In genomic region chr6:118356686-118357085, GRCh38 we compare ENCODE assay signal across 28 cellular contexts.
"Had no signal": no experiment of that assay in that cellular context is flagged by ENCODE, and none has a peak within 500 bp of the region (broad histone marks: within the 10 kb centered on the region; RNA-seq: fewer than 3 reads in every experiment).

No MANE protein-coding gene starts in this region.

- H3K9me3 ChIP-seq: esophagus muscularis mucosa, gastroesophageal sphincter had no signal

- H3K9me3 Mint-ChIP-seq: activated CD4-positive, alpha-beta memory T cell treated with anti-CD3 and anti-CD28 coated beads, Interleukin-2, amount 10 ng/mL, durations not matched to agents 7 days and 5 days; activated CD4-positive, alpha-beta T cell treated with anti-CD3 and anti-CD28 coated beads, Interleukin-2, amount 10 ng/mL, durations not matched to agents 7 days and 5 days; activated naive CD4-positive, alpha-beta T cell treated with anti-CD3 and anti-CD28 coated beads, Interleukin-2, amount 10 ng/mL, durations not matched to agents 7 days and 5 days; activated naive CD8-positive, alpha-beta T cell treated with anti-CD3 and anti-CD28 coated beads, Interleukin-2, amount 10 ng/mL, durations not matched to agents 7 days and 5 days; central memory CD8-positive, alpha-beta T cell; effector memory CD8-positive, alpha-beta T cell had no signal

- H3K27ac ChIP-seq: brain microvascular endothelial cell, VCaP had no signal

- H3K27me3 ChIP-seq: brain microvascular endothelial cell, esophagus muscularis mucosa, gastroesophageal sphincter had no signal

- H3K4me3 ChIP-seq: esophagus muscularis mucosa, gastroesophageal sphincter had no signal

- ATAC-seq: activated naive CD4-positive, alpha-beta T cell treated with anti-CD3 and anti-CD28 coated beads, Interleukin-2, amount 50 U/mL, for 72 hours; effector memory CD8-positive, alpha-beta T cell; gastroesophageal sphincter; WTC11 had no signal

- H3K4me1 Mint-ChIP-seq: activated CD4-positive, alpha-beta memory T cell treated with anti-CD3 and anti-CD28 coated beads, Interleukin-2, amount 10 ng/mL, durations not matched to agents 7 days and 5 days; activated CD4-positive, alpha-beta T cell treated with anti-CD3 and anti-CD28 coated beads, Interleukin-2, amount 10 ng/mL, durations not matched to agents 7 days and 5 days; activated naive CD4-positive, alpha-beta T cell treated with anti-CD3 and anti-CD28 coated beads, Interleukin-2, amount 10 ng/mL, durations not matched to agents 7 days and 5 days; central memory CD8-positive, alpha-beta T cell had no signal

- H3K27me3 Mint-ChIP-seq: activated CD4-positive, alpha-beta memory T cell treated with anti-CD3 and anti-CD28 coated beads, Interleukin-2, amount 10 ng/mL, durations not matched to agents 7 days and 5 days; activated naive CD4-positive, alpha-beta T cell treated with anti-CD3 and anti-CD28 coated beads, Interleukin-2, amount 10 ng/mL, durations not matched to agents 7 days and 5 days; effector memory CD8-positive, alpha-beta T cell had no signal

- H3K36me3 Mint-ChIP-seq: activated naive CD4-positive, alpha-beta T cell treated with anti-CD3 and anti-CD28 coated beads, Interleukin-2, amount 10 ng/mL, durations not matched to agents 7 days and 5 days; activated naive CD8-positive, alpha-beta T cell treated with anti-CD3 and anti-CD28 coated beads, Interleukin-2, amount 10 ng/mL, durations not matched to agents 7 days and 5 days; WTC11 had no signal

- H3K36me3 ChIP-seq: brain microvascular endothelial cell, esophagus muscularis mucosa, gastroesophageal sphincter had no signal

- H3K4me3 Mint-ChIP-seq: activated CD4-positive, alpha-beta memory T cell treated with anti-CD3 and anti-CD28 coated beads, Interleukin-2, amount 10 ng/mL, durations not matched to agents 7 days and 5 days; activated CD4-positive, alpha-beta T cell treated with anti-CD3 and anti-CD28 coated beads, Interleukin-2, amount 10 ng/mL, durations not matched to agents 7 days and 5 days; activated naive CD4-positive, alpha-beta T cell treated with anti-CD3 and anti-CD28 coated beads, Interleukin-2, amount 10 ng/mL, durations not matched to agents 7 days and 5 days; activated naive CD8-positive, alpha-beta T cell treated with anti-CD3 and anti-CD28 coated beads, Interleukin-2, amount 10 ng/mL, durations not matched to agents 7 days and 5 days; central memory CD8-positive, alpha-beta T cell; effector memory CD8-positive, alpha-beta T cell; WTC11 had no signal

- DNase-seq: activated CD4-positive, alpha-beta memory T cell treated with anti-CD3 and anti-CD28 coated beads, Interleukin-2, amount 10 ng/mL, durations not matched to agents 7 days and 5 days; activated CD4-positive, alpha-beta T cell treated with anti-CD3 and anti-CD28 coated beads for 1 hour; activated CD4-positive, alpha-beta T cell treated with anti-CD3 and anti-CD28 coated beads for 4 hours; activated CD4-positive, alpha-beta T cell treated with anti-CD3 and anti-CD28 coated beads, Interleukin-2, amount 10 ng/mL, durations not matched to agents 7 days and 5 days; activated CD4-positive, alpha-beta T cell treated with anti-CD3 and anti-CD28 coated beads, Interleukin-2, amount 50 U/mL, for 4 hours; activated gamma-delta T cell; activated naive CD4-positive, alpha-beta T cell; activated naive CD4-positive, alpha-beta T cell treated with anti-CD3 and anti-CD28 coated beads, Interleukin-2, amount 10 ng/mL, durations not matched to agents 7 days and 5 days; activated naive CD8-positive, alpha-beta T cell treated with anti-CD3 and anti-CD28 coated beads, Interleukin-2, amount 10 ng/mL, durations not matched to agents 7 days and 5 days; activated T-cell treated with anti-CD3 and anti-CD28 coated beads, Interleukin-2, amount 50 U/mL, for 48 hours; amniotic stem cell; anterior cingulate cortex; brain microvascular endothelial cell; cortex of kidney; dermis blood vessel endothelial cell; effector CD4-positive, alpha-beta T cell; effector memory CD8-positive, alpha-beta T cell; erythroblast; foreskin melanocyte; hippocampal formation; T-helper 1 cell; T-helper 2 cell had no signal

- H3K27ac Mint-ChIP-seq: activated CD4-positive, alpha-beta memory T cell treated with anti-CD3 and anti-CD28 coated beads, Interleukin-2, amount 10 ng/mL, durations not matched to agents 7 days and 5 days; activated CD4-positive, alpha-beta T cell treated with anti-CD3 and anti-CD28 coated beads, Interleukin-2, amount 10 ng/mL, durations not matched to agents 7 days and 5 days; activated naive CD4-positive, alpha-beta T cell treated with anti-CD3 and anti-CD28 coated beads, Interleukin-2, amount 10 ng/mL, durations not matched to agents 7 days and 5 days; activated naive CD4-positive, alpha-beta T cell treated with anti-CD3 and anti-CD28 coated beads, Interleukin-2, amount 50 U/mL, for 72 hours; activated naive CD8-positive, alpha-beta T cell treated with anti-CD3 and anti-CD28 coated beads, Interleukin-2, amount 10 ng/mL, durations not matched to agents 7 days and 5 days; effector memory CD8-positive, alpha-beta T cell; WTC11 had no signal
